ENCODE assay signal across 1 cellular context in genomic region chr1:42433324-42433860, GRCh38.
TF ChIP-seq lines count a peak whose summit lies in the region.

No MANE protein-coding gene starts in this region.

TF ChIP-seq in H1, 55 proteins besides CTCF, POLR2A, EP300 and RAD21:
- no peak for TF ChIP-seq EGR1 (IDR thresholded peaks at IDR 0.05; ENCODE audit: borderline replicate concordance, low read depth, low read length)
- TF ChIP-seq FOSL1 (IDR thresholded peaks at IDR 0.05; ENCODE audit: insufficient read depth, low read depth, low read length): no peak
- no peak for TF ChIP-seq USF2 (IDR thresholded peaks at IDR 0.05; ENCODE audit: low read length)
- no peak for TF ChIP-seq CTBP2 (IDR thresholded peaks at IDR 0.05; ENCODE audit: borderline replicate concordance, insufficient read depth, insufficient read length, low read length)
- no peak for TF ChIP-seq CHD2 (IDR thresholded peaks at IDR 0.05; ENCODE audit: low read length)
- TF ChIP-seq CBX8 (IDR thresholded peaks at IDR 0.05; ENCODE audit: borderline replicate concordance, low read depth, low read length): no peak
- TF ChIP-seq MAFK (IDR thresholded peaks at IDR 0.05; ENCODE audit: low read depth, low read length): no peak
- no peak for TF ChIP-seq GTF2F1 (IDR thresholded peaks at IDR 0.05; ENCODE audit: borderline replicate concordance, low read depth, low read length)
- no peak for TF ChIP-seq KDM1A (IDR thresholded peaks at IDR 0.05; ENCODE audit: borderline replicate concordance, low read length)
- no peak for TF ChIP-seq SIN3A (conservative IDR thresholded peaks at IDR 0.05 in 1 of 2, IDR thresholded peaks at IDR 0.05 in 1 of 2; ENCODE audit: low read depth in 1 of 2, low read length in 2 of 2)
- TF ChIP-seq CHD1 (IDR thresholded peaks at IDR 0.05; ENCODE audit: low read depth, low read length): no peak
- TF ChIP-seq PHF8 (conservative IDR thresholded peaks at IDR 0.05; ENCODE audit: low read depth, low read length): no peak
- no peak for TF ChIP-seq ATF3 (IDR thresholded peaks at IDR 0.05; ENCODE audit: insufficient read depth, low read depth, low read length)
- TF ChIP-seq CBX5 (IDR thresholded peaks at IDR 0.05; ENCODE audit: low read depth, low read length): no peak
- no peak for TF ChIP-seq RXRA (IDR thresholded peaks at IDR 0.05; ENCODE audit: insufficient read depth, low read depth, low read length)
TF ChIP-seq in H1: peak in this region for 0.
